ENCODE assay signal across 17 cellular contexts in genomic region chr7:109235316-109235715, GRCh38.
"Had no signal": no experiment of that assay in that cellular context is flagged by ENCODE, and none has a peak within 500 bp of the region (broad histone marks: within the 10 kb centered on the region; RNA-seq: fewer than 3 reads in every experiment).

No MANE protein-coding gene starts in this region.

- H3K9me3 Mint-ChIP-seq: activated naive CD4-positive, alpha-beta T cell treated with anti-CD3 and anti-CD28 coated beads, Interleukin-2, amount 50 U/mL, for 24 hours; activated T-helper 2 cell treated with anti-CD3 and anti-CD28 coated beads, Interferon-gamma antibody, Interleukin-2, Interleukin-4, amounts not matched to agents 10 μg/mL and 5 μg/mL and 100 μg/mL, durations not matched to agents 14 hours and 24 hours and 36 hours; memory B cell had no signal

- ATAC-seq: gastroesophageal sphincter; left lung; psoas muscle; stimulated activated naive B cell treated with anti-CD40 and anti-IgM and Interleukin-4, amounts not matched to agents 10 μg/mL and 1 μg/mL and 100 μg/mL, for 72 hours had no signal

- H3K27ac Mint-ChIP-seq: activated naive CD4-positive, alpha-beta T cell treated with anti-CD3 and anti-CD28 coated beads, Interleukin-2, amount 50 U/mL, for 24 hours; activated T-helper 2 cell treated with anti-CD3 and anti-CD28 coated beads, Interferon-gamma antibody, Interleukin-2, Interleukin-4, amounts not matched to agents 10 μg/mL and 5 μg/mL and 100 μg/mL, durations not matched to agents 14 hours and 24 hours and 36 hours; brain; memory B cell; nephron; stimulated activated naive B cell treated with anti-CD40 and anti-IgM and Interleukin-4, amounts not matched to agents 10 μg/mL and 1 μg/mL and 100 μg/mL, for 72 hours; type B pancreatic cell had no signal

- H3K36me3 Mint-ChIP-seq: activated naive CD4-positive, alpha-beta T cell treated with anti-CD3 and anti-CD28 coated beads, Interleukin-2, amount 50 U/mL, for 24 hours; brain; memory B cell; stimulated activated naive B cell treated with anti-CD40 and anti-IgM and Interleukin-4, amounts not matched to agents 10 μg/mL and 1 μg/mL and 100 μg/mL, for 72 hours; type B pancreatic cell had no signal

- DNase-seq: activated CD4-positive, alpha-beta T cell treated with anti-CD3 and anti-CD28 coated beads, Interleukin-2, amount 50 U/mL, for 1 hour; activated CD4-positive, CD25-positive, alpha-beta regulatory T cell; amniotic stem cell; effector memory CD4-positive, alpha-beta T cell; islet precursor cell; left lung; psoas muscle; sigmoid colon; stimulated activated CD4-positive, alpha-beta T cell treated with anti-CD3 and anti-CD28 coated beads, Interleukin-2, amount 100 ng/mL, for 24 hours; stimulated activated naive B cell treated with anti-CD40 and anti-IgM and Interleukin-4, amounts not matched to agents 10 μg/mL and 1 μg/mL and 100 μg/mL, for 72 hours had no signal
